ENCODE assay signal across 18 cellular contexts in genomic region chr4:10083331-10083769, GRCh38. TPM values are rescaled to one million over a fixed set of nuclear protein-coding genes. Genes with fewer than 3 reads are reported as not detected.
DNase-seq lines count a peak whose midpoint lies in the region; ATAC-seq, FAIRE-seq and TF ChIP-seq lines count a peak whose summit lies in the region.
"Had no signal": no experiment of that assay in that cellular context is flagged by ENCODE, and none has a peak within 500 bp of the region (broad histone marks: within the 10 kb centered on the region; RNA-seq: fewer than 3 reads in every experiment).

No MANE protein-coding gene starts in this region.

- peak; percentile 51; the same call in 1 of the 2 replicates for TF ChIP-seq POLR2A in GM12878 (IDR thresholded peaks at IDR 0.05; ENCODE audit: low read depth, low read length)

- DNase-seq in Right ventricle myocardium superior = peak; percentile 21
- no peak for DNase-seq in Right ventricle myocardium inferior (ENCODE audit: missing footprints)
- no peak for DNase-seq in GM12878 (ENCODE audit: low read depth, low spot score)
- DNase-seq in omental fat pad (ENCODE audit: low spot score) = peak; percentile 20
- peak; percentile 10 to 54 for DNase-seq in tibial artery
- DNase-seq in cerebellar nuclear complex (lab: John Stamatoyannopoulos, UW) = no peak
- DNase-seq: GDM1; GM23248; MG63; NCI-H1436; SIG-M5; stimulated activated naive CD4-positive, alpha-beta T cell treated with Interleukin-2 at 50 U/mL for 16 hours had no signal

- no peaks in the 10 kb centered on the region for H3K79me2 ChIP-seq in GM12878 (ENCODE audit: control insufficient read depth, insufficient read depth, low read length)

- H3K36me3 ChIP-seq in GM12878 (ENCODE audit: control insufficient read depth in 2 of 2, insufficient read depth in 2 of 2, low read length in 1 of 2) (peaks cover 73 to 79% of the 10 kb centered on the region in 2 experiments), tibial artery (peaks cover 97 to 100% (median 100%) of the 10 kb centered on the region in 3 donors)

- H3K9ac ChIP-seq in GM12878 (ENCODE audit: control insufficient read depth, insufficient read depth, low read length) = no peak overlapping the region
- H3K9ac ChIP-seq: GM23248 had no signal

- intact Hi-C loops in Right ventricle myocardium superior (cut with DNase I) = no loop called here
- intact Hi-C loops in Right ventricle myocardium inferior (cut with DNase I) = no loop called here
- intact Hi-C loops in GM12878 (cut with micrococcal nuclease; ENCODE audit: unreplicated experiment) = no loop called here
- intact Hi-C loops in tibial artery (cut with DNase I; ENCODE audit: low total_unique reads) = no loop called here

- no peaks in the 10 kb centered on the region for H3K27me3 ChIP-seq in GM12878 (replicated peaks in 1 of 2; ENCODE audit: control insufficient read depth in 2 of 2, insufficient read depth in 2 of 2, low read length in 1 of 2)
- no peaks in the 10 kb centered on the region for H3K27me3 ChIP-seq in tibial artery
- H3K27me3 ChIP-seq: MG63, right lobe of liver, upper lobe of left lung had no signal

- FAIRE-seq in GM12878 (lab: Jason Lieb, UNC) = no peak
- FAIRE-seq: bronchial epithelial cell had no signal

- H3K9me3 ChIP-seq in GM12878 (replicated peaks; ENCODE audit: control insufficient read depth, insufficient read depth, low read length) (no peaks in the 10 kb centered on the region), tibial artery (no peaks in the 10 kb centered on the region)
- H3K9me3 ChIP-seq: MG63, right lobe of liver, upper lobe of left lung had no signal

- H4K20me1 ChIP-seq in GM12878 (ENCODE audit: control insufficient read depth, insufficient read depth) = peaks cover 3% of the 10 kb centered on the region; the same call in 1 of the 2 replicates

- H3K27ac ChIP-seq in GM12878 (ENCODE audit: control insufficient read depth, insufficient read depth) (no peak overlapping the region), tibial artery (no peak overlapping the region)
- H3K27ac ChIP-seq: GM23248, right lobe of liver, upper lobe of left lung had no signal

- CTCF ChIA-PET in GM12878 (lab: Yijun Ruan, JAX) = no interaction called here

- SMC1A ChIA-PET in GM12878 (lab: Charles Lee; ENCODE audit: uncharacterized antibody, unreplicated experiment) = no interaction called here

- in situ Hi-C loops in GM12878 (cut with MboI) = no loop called here

- POLR2A ChIA-PET in GM12878 (lab: Charles Lee) = no interaction called here

- no peak for TF ChIP-seq CTCF in GM12878 (IDR thresholded peaks at IDR 0.05 in 2 of 3, conservative IDR thresholded peaks at IDR 0.05 in 1 of 3; ENCODE audit: control insufficient read depth in 2 of 3, extremely low read depth in 1 of 3, insufficient read depth in 1 of 3, low read depth in 3 of 3, low read length in 3 of 3)
- TF ChIP-seq CTCF in omental fat pad (IDR thresholded peaks at IDR 0.05) = no peak
- no peak for TF ChIP-seq CTCF in tibial artery (IDR thresholded peaks at IDR 0.05)

- no TSS peak for BruUV-seq in GM12878 (replicated peaks; lab: Mats Ljungman, UMichigan)

- no peak overlapping the region for H2AFZ ChIP-seq in GM12878 (ENCODE audit: control insufficient read depth, low read depth, low read length)
- H2AFZ ChIP-seq: GM23248 had no signal

- ATAC-seq in Right ventricle myocardium superior (ENCODE audit: poor library complexity) = no peak
- ATAC-seq in Right ventricle myocardium inferior = no peak
- no peak for ATAC-seq in GM12878
- ATAC-seq in omental fat pad (ENCODE audit: low FRiP score) = no peak
- no peak for ATAC-seq in HG02763 (IDR thresholded peaks at IDR 0.05; ENCODE audit: unreplicated experiment)
- ATAC-seq in GM18873 (IDR thresholded peaks at IDR 0.05; ENCODE audit: low FRiP score, unreplicated experiment) = no peak
- ATAC-seq: right lobe of liver had no signal

- no peak for TF ChIP-seq EP300 in GM12878 (IDR thresholded peaks at IDR 0.05; ENCODE audit: borderline replicate concordance in 1 of 2, control insufficient read depth in 1 of 2, low read depth in 2 of 2, low read length in 2 of 2)

- RAD21 ChIA-PET in GM12878 (lab: Charles Lee; ENCODE audit: unreplicated experiment) = no interaction called here

- TF ChIP-seq RAD21 in GM12878 (IDR thresholded peaks at IDR 0.05; ENCODE audit: insufficient read depth, low read depth, low read length) = no peak

- H3K4me1 ChIP-seq in GM12878 (ENCODE audit: control insufficient read depth, insufficient read depth, low read length) (no peaks in the 10 kb centered on the region), tibial artery (peaks cover 0 to 23% (median 3%) of the 10 kb centered on the region in 4 donors)

- WGBS in GM12878 (ENCODE audit: insufficient coverage, insufficient replicate concordance, low lambda C conversion rate, missing lambda C conversion rate) = 94% methylated on average over 12 of the region's 12 CpGs

- H3K4me2 ChIP-seq in GM12878 (ENCODE audit: control insufficient read depth, insufficient read depth) = no peak overlapping the region

- H3K4me3 ChIP-seq in GM12878 = no peak overlapping the region
- H3K4me3 ChIP-seq in tibial artery = no peak overlapping the region
- H3K4me3 ChIP-seq: GM23248, lung, MG63, right lobe of liver, upper lobe of left lung had no signal

TF ChIP-seq in GM12878, 131 proteins besides CTCF, POLR2A, EP300 and RAD21:
- TF ChIP-seq EGR1 (IDR thresholded peaks at IDR 0.05; ENCODE audit: borderline replicate concordance in 1 of 2, low read depth in 2 of 2, low read length in 2 of 2) (no peak), FOXK2 (IDR thresholded peaks at IDR 0.05) (no peak), ATF7 (IDR thresholded peaks at IDR 0.05; ENCODE audit: low read depth) (no peak), BCL11A (IDR thresholded peaks at IDR 0.05; ENCODE audit: low read depth, low read length) (no peak), BRCA1 (IDR thresholded peaks at IDR 0.05; ENCODE audit: low read depth, low read length) (no peak)

RNA-seq across cellular contexts. Expression of gene WDR1, which starts 33.2 kb away (rescaled TPM):
- total RNA-seq in Right ventricle myocardium superior = 183 TPM
- 210 TPM for total RNA-seq in Right ventricle myocardium inferior
- total RNA-seq in GM12878 (2013; cell fraction: nucleolus; rRNA removed) = 70.7 and 75.4 TPM in 2 replicates
- 250 and 290 TPM in 2 replicates for total RNA-seq in GM12878 (2014; rRNA removed)
- 202 and 221 TPM in 2 replicates for total RNA-seq in GM12878 (2014; rRNA removed; fragmentation: Illumina TruSeq; extraction: Trizol)
- total RNA-seq in GM12878 (2021) = 397 and 420 TPM in 2 replicates
- 99.8 TPM for polyA plus RNA-seq in GM12878 (2011; ENCODE audit: low read depth)
- polyA plus RNA-seq in GM12878 (2011; rRNA removed) = 297 and 322 TPM in 2 replicates
- 401 and 501 TPM in 2 replicates for polyA plus RNA-seq in GM12878 (2011; cell fraction: cytosol; rRNA removed)
- 291 and 412 TPM in 2 replicates for polyA plus RNA-seq in GM12878 (2011; cell fraction: nucleus; rRNA removed)
- polyA plus RNA-seq in GM12878 (2012) = 164 and 182 TPM in 2 replicates
- polyA plus RNA-seq in GM12878 (2014; fragmentation: Illumina TruSeq; extraction: Trizol) = 289 and 325 TPM in 2 replicates
- 10 to 100 TPM; 28.5 to 57.1 TPM for polyA plus RNA-seq in GM12878 (2014; fragmentation: Nextera tagmentation; extraction: Ambion mirVana)
- polyA plus RNA-seq in GM12878 (2014; rRNA removed) = 276 and 292 TPM in 2 replicates
- 100 to 1,000 TPM; 334 to 348 TPM for polyA plus RNA-seq in GM12878 (2016; fragmentation: Nextera tagmentation; extraction: Ambion mirVana)
- 278 and 351 TPM in 2 replicates for polyA minus RNA-seq in GM12878 (2011; rRNA and poly(A)+ RNA removed)
- 100.0 and 127 TPM in 2 replicates for polyA minus RNA-seq in GM12878 (2011; cell fraction: cytosol; rRNA and poly(A)+ RNA removed)
- polyA minus RNA-seq in GM12878 (2011; cell fraction: nucleus; rRNA and poly(A)+ RNA removed) = 60.9 and 119 TPM in 2 replicates
- total RNA-seq in omental fat pad = 100 to 1,000 TPM; 114 to 219 (median 135) TPM

Comparison
In these comparisons a context has a peak if more than half of its experiments do, and no peak if none do; other contexts are left out.
1. DNase-seq: peak in Right ventricle myocardium superior (single experiment), omental fat pad (single experiment) and tibial artery (2 of 2); none in Right ventricle myocardium inferior (single experiment), GM12878 (single experiment) and cerebellar nuclear complex (0 of 2).